In the genomic region with DNA sequence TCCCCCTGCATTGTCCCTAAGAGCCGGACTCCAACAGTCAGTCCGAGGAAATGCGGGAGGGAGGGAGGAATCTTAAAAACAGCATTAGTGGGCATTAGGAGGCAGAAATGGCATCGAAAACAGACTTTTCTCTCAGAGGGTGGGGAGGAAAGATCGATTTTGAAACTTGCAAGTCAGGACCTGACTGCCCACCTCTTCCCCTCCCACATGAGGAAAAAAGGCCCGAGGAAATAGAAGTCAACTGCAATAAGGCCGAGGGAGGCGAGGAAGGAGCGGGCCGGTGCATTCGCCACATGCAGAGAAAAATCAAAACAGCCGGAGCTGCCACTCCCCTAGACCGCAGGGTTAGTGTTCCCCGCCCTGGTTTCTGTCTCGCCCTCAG, we compare ENCODE assay signal across 1 cellular context.
TF ChIP-seq lines count a peak whose summit lies in the region.

No MANE protein-coding gene starts in this region.

TF ChIP-seq in WTC11, 78 proteins besides CTCF, POLR2A, EP300 and RAD21 (continued from another document):
- TF ChIP-seq ZNF671 (CRISPR knock-in tag; IDR thresholded peaks at IDR 0.05) = no peak
- no peak for TF ChIP-seq RORB (CRISPR knock-in tag; IDR thresholded peaks at IDR 0.05)
- TF ChIP-seq NR3C1 (CRISPR knock-in tag; conservative IDR thresholded peaks at IDR 0.05; ENCODE audit: low read depth) = no peak
- TF ChIP-seq, protein P1, sequence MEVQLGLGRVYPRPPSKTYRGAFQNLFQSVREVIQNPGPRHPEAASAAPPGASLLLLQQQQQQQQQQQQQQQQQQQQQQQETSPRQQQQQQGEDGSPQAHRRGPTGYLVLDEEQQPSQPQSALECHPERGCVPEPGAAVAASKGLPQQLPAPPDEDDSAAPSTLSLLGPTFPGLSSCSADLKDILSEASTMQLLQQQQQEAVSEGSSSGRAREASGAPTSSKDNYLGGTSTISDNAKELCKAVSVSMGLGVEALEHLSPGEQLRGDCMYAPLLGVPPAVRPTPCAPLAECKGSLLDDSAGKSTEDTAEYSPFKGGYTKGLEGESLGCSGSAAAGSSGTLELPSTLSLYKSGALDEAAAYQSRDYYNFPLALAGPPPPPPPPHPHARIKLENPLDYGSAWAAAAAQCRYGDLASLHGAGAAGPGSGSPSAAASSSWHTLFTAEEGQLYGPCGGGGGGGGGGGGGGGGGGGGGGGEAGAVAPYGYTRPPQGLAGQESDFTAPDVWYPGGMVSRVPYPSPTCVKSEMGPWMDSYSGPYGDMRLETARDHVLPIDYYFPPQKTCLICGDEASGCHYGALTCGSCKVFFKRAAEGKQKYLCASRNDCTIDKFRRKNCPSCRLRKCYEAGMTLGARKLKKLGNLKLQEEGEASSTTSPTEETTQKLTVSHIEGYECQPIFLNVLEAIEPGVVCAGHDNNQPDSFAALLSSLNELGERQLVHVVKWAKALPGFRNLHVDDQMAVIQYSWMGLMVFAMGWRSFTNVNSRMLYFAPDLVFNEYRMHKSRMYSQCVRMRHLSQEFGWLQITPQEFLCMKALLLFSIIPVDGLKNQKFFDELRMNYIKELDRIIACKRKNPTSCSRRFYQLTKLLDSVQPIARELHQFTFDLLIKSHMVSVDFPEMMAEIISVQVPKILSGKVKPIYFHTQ (CRISPR knock-in tag; IDR thresholded peaks at IDR 0.05) = no peak
- TF ChIP-seq, protein P2, sequence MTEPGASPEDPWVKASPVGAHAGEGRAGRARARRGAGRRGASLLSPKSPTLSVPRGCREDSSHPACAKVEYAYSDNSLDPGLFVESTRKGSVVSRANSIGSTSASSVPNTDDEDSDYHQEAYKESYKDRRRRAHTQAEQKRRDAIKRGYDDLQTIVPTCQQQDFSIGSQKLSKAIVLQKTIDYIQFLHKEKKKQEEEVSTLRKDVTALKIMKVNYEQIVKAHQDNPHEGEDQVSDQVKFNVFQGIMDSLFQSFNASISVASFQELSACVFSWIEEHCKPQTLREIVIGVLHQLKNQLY (CRISPR knock-in tag; IDR thresholded peaks at IDR 0.05) = no peak
- TF ChIP-seq, protein P3, sequence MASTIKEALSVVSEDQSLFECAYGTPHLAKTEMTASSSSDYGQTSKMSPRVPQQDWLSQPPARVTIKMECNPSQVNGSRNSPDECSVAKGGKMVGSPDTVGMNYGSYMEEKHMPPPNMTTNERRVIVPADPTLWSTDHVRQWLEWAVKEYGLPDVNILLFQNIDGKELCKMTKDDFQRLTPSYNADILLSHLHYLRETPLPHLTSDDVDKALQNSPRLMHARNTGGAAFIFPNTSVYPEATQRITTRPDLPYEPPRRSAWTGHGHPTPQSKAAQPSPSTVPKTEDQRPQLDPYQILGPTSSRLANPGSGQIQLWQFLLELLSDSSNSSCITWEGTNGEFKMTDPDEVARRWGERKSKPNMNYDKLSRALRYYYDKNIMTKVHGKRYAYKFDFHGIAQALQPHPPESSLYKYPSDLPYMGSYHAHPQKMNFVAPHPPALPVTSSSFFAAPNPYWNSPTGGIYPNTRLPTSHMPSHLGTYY (CRISPR knock-in tag; IDR thresholded peaks at IDR 0.05) = no peak
- TF ChIP-seq, protein P4, sequence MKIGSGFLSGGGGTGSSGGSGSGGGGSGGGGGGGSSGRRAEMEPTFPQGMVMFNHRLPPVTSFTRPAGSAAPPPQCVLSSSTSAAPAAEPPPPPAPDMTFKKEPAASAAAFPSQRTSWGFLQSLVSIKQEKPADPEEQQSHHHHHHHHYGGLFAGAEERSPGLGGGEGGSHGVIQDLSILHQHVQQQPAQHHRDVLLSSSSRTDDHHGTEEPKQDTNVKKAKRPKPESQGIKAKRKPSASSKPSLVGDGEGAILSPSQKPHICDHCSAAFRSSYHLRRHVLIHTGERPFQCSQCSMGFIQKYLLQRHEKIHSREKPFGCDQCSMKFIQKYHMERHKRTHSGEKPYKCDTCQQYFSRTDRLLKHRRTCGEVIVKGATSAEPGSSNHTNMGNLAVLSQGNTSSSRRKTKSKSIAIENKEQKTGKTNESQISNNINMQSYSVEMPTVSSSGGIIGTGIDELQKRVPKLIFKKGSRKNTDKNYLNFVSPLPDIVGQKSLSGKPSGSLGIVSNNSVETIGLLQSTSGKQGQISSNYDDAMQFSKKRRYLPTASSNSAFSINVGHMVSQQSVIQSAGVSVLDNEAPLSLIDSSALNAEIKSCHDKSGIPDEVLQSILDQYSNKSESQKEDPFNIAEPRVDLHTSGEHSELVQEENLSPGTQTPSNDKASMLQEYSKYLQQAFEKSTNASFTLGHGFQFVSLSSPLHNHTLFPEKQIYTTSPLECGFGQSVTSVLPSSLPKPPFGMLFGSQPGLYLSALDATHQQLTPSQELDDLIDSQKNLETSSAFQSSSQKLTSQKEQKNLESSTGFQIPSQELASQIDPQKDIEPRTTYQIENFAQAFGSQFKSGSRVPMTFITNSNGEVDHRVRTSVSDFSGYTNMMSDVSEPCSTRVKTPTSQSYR (CRISPR knock-in tag; IDR thresholded peaks at IDR 0.05) = no peak
